Comparison of ENCODE assay signal across 23 cellular contexts in the genomic region with DNA sequence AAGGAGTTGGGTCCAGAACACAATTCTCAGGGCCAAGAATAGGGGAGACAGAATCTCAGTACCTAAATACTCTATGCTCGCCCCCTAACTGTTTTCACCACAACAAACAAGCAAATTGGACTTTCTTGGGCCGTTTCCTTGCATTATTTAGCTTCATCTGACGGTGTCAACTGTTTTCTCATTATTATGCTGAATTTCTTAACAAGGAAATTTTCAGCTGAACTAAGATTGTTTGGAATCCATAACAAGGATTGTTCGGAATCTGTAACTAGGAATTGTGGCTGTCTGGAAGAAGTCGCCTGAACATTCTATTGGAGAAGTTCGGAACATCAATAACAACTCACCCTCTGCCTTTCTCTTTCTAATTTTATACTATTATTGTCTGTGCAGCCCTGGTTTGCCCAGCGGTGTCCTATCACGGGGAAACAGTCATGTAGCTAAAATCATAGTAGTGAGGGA. TPM values are rescaled to one million over a fixed set of nuclear protein-coding genes. Genes with fewer than 3 reads are reported as not detected.
"Had no signal": no experiment of that assay in that cellular context is flagged by ENCODE, and none has a peak within 500 bp of the region (broad histone marks: within the 10 kb centered on the region; RNA-seq: fewer than 3 reads in every experiment).

No MANE protein-coding gene starts in this region.

- ATAC-seq: naive thymus-derived CD4-positive, alpha-beta T cell; pancreas; sciatic nerve; stimulated activated naive B cell treated with anti-CD40 and anti-IgM and Interleukin-4, amounts not matched to agents 10 μg/mL and 1 μg/mL and 100 μg/mL, for 72 hours; stimulated activated naive CD8-positive, alpha-beta T cell treated with anti-CD3 and anti-CD28 coated beads, Interleukin-15, amount 100 ng/mL, for 72 hours had no signal

- H3K9me3 ChIP-seq: pancreas had no signal

- H3K9me3 Mint-ChIP-seq: dendritic cell treated with granulocyte-macrophage colony-stimulating factor and Interleukin-4, amounts not matched to agents 40 ng/mL and 50 ng/mL, for 4 days; neural crest cell had no signal

- H3K4me3 ChIP-seq: hepatocyte, pancreas, spleen had no signal

- H3K4me1 ChIP-seq: pancreas had no signal

- H3K27ac Mint-ChIP-seq: dendritic cell treated with granulocyte-macrophage colony-stimulating factor and Interleukin-4, amounts not matched to agents 40 ng/mL and 50 ng/mL, for 4 days; naive thymus-derived CD4-positive, alpha-beta T cell; progenitor cell of endocrine pancreas; stimulated activated naive B cell treated with anti-CD40 and anti-IgM and Interleukin-4, amounts not matched to agents 10 μg/mL and 1 μg/mL and 100 μg/mL, for 72 hours; stimulated activated naive CD8-positive, alpha-beta T cell treated with anti-CD3 and anti-CD28 coated beads, Interleukin-15, amount 100 ng/mL, for 72 hours had no signal

- H3K79me2 ChIP-seq: hepatocyte had no signal

- H3K27ac ChIP-seq: hepatocyte, pancreas, spleen had no signal

- H2AFZ ChIP-seq: hepatocyte had no signal

- H3K36me3 ChIP-seq: pancreas, spleen had no signal

- DNase-seq: central memory CD4-positive, alpha-beta T cell; foreskin melanocyte; kidney glomerular epithelial cell; naive thymus-derived CD4-positive, alpha-beta T cell; occipital lobe; pancreas; spleen; stimulated activated CD4-positive, alpha-beta T cell treated with anti-CD3 and anti-CD28 coated beads, Interleukin-15, amount 100 ng/mL, for 24 hours; stimulated activated CD4-positive, alpha-beta T cell treated with anti-CD3 and anti-CD28 coated beads, Interleukin-1b, Interleukin-23, amount 100 ng/mL, for 48 hours; stimulated activated CD4-positive, alpha-beta T cell treated with anti-CD3 and anti-CD28 coated beads, Interleukin-4, amount 100 ng/mL, for 4 hours; stimulated activated naive B cell treated with anti-CD40 and anti-IgM and Interleukin-4, amounts not matched to agents 10 μg/mL and 1 μg/mL and 100 μg/mL, for 72 hours; stimulated activated naive CD8-positive, alpha-beta T cell treated with anti-CD3 and anti-CD28 coated beads, Interleukin-15, amount 100 ng/mL, for 72 hours had no signal

- H3K4me1 Mint-ChIP-seq: neural crest cell had no signal

- H3K4me3 Mint-ChIP-seq: dendritic cell treated with granulocyte-macrophage colony-stimulating factor and Interleukin-4, amounts not matched to agents 40 ng/mL and 50 ng/mL, for 4 days; naive thymus-derived CD4-positive, alpha-beta T cell; neural crest cell; stimulated activated naive B cell treated with anti-CD40 and anti-IgM and Interleukin-4, amounts not matched to agents 10 μg/mL and 1 μg/mL and 100 μg/mL, for 72 hours; stimulated activated naive CD8-positive, alpha-beta T cell treated with anti-CD3 and anti-CD28 coated beads, Interleukin-15, amount 100 ng/mL, for 72 hours had no signal

- H3K4me2 ChIP-seq: hepatocyte had no signal

RNA-seq across cellular contexts. Expression of a gene that starts 15.5 kb away (rescaled TPM):
- total RNA-seq: liver; lung microvascular endothelial cell; mesenteric fat pad; mononuclear cell; naive thymus-derived CD4-positive, alpha-beta T cell; pancreas; sciatic nerve; skeletal muscle tissue; spleen; subcutaneous adipose tissue had no signal
- polyA plus RNA-seq: liver; naive thymus-derived CD4-positive, alpha-beta T cell; spleen had no signal

RNA-seq across cellular contexts. Expression of a gene that starts 34.7 kb away (rescaled TPM):
- total RNA-seq: liver; lung microvascular endothelial cell; mononuclear cell; naive thymus-derived CD4-positive, alpha-beta T cell; pancreas; skeletal muscle tissue had no signal
- polyA plus RNA-seq: liver; naive thymus-derived CD4-positive, alpha-beta T cell had no signal
